Comparison of ENCODE assay signal across 1 cellular context in genomic region chr21:43921979-43922945, GRCh38.
TF ChIP-seq lines count a peak whose summit lies in the region.

No MANE protein-coding gene starts in this region.

TF ChIP-seq in K562, 482 proteins besides CTCF, POLR2A, EP300 and RAD21 (continued from another document and continues in another):
- TF ChIP-seq ATF4 (CRISPR knock-in tag; IDR thresholded peaks at IDR 0.05), result peak; percentile 0; the same call in 1 of the 2 replicates
- peak; percentile 87 for TF ChIP-seq NUFIP1 (IDR thresholded peaks at IDR 0.05; ENCODE audit: partially characterized antibody)
- peak; percentile 99 for TF ChIP-seq BHLHE40 (IDR thresholded peaks at IDR 0.05; ENCODE audit: low read length)
- 0 out of 2 replicates have a peak, but pooled peaks have one; percentile 20 for TF ChIP-seq ESRRA (IDR thresholded peaks at IDR 0.05; ENCODE audit: borderline replicate concordance, low read depth)
- no peak for TF ChIP-seq HNRNPL (IDR thresholded peaks at IDR 0.05; ENCODE audit: low read depth, low read length)
- TF ChIP-seq BRF1 (IDR thresholded peaks at IDR 0.05; ENCODE audit: borderline replicate concordance, extremely low read depth, insufficient read length), result no peak
- no peak for TF ChIP-seq ZNF444 (CRISPR knock-in tag; IDR thresholded peaks at IDR 0.05)
- no peak for TF ChIP-seq YBX1 (IDR thresholded peaks at IDR 0.05)
- no peak for TF ChIP-seq KLF10 (CRISPR knock-in tag; IDR thresholded peaks at IDR 0.05)
- TF ChIP-seq ZMIZ1 (IDR thresholded peaks at IDR 0.05; ENCODE audit: low read depth in 2 of 2, low read length in 2 of 2), result peak in 1 of 2 experiments; percentile 34; a peak in 1 of 4 replicates
- TF ChIP-seq HES1 (IDR thresholded peaks at IDR 0.05; ENCODE audit: low read depth), result peak; percentile 91
- peak; percentile 61 for TF ChIP-seq NFRKB (IDR thresholded peaks at IDR 0.05; ENCODE audit: low read depth)
- TF ChIP-seq MAFG (tag; conservative IDR thresholded peaks at IDR 0.05), result no peak
- TF ChIP-seq MTA2 (IDR thresholded peaks at IDR 0.05; ENCODE audit: low read depth), result peak; percentile 46; the same call in 1 of the 2 replicates
- TF ChIP-seq BCL6 (CRISPR knock-in tag; IDR thresholded peaks at IDR 0.05), result no peak
- TF ChIP-seq RBM39 (optimal IDR thresholded peaks at IDR 0.05; ENCODE audit: low read depth, low read length), result no peak
- TF ChIP-seq POLR3G (IDR thresholded peaks at IDR 0.05; ENCODE audit: extremely low read depth, insufficient read length, insufficient replicate concordance), result no peak
- TF ChIP-seq ZNF354B (CRISPR knock-in tag; IDR thresholded peaks at IDR 0.05), result no peak
- TF ChIP-seq NCOA1 (IDR thresholded peaks at IDR 0.05; ENCODE audit: low read depth), result peak; percentile 85
- TF ChIP-seq HDAC1 (IDR thresholded peaks at IDR 0.05), result peak; percentile 69 to 92; a peak in 3 of 4 replicates
- no peak for TF ChIP-seq ZBTB9 (CRISPR knock-in tag; IDR thresholded peaks at IDR 0.05)
- TF ChIP-seq CHD7 (IDR thresholded peaks at IDR 0.05; ENCODE audit: low read depth, low read length), result no peak
- TF ChIP-seq SMARCA4 (IDR thresholded peaks at IDR 0.05), result peak; percentile 93
- peak; percentile 99 for TF ChIP-seq JUND (IDR thresholded peaks at IDR 0.05; ENCODE audit: borderline replicate concordance, low read depth, low read length)
- TF ChIP-seq JUND (tag; IDR thresholded peaks at IDR 0.05; ENCODE audit: borderline replicate concordance, low read depth, low read length), result peak; percentile 93; the same call in 2 of the 3 replicates
- TF ChIP-seq POLR2G (IDR thresholded peaks at IDR 0.05; ENCODE audit: low read depth, low read length), result peak; percentile 72
- no peak for TF ChIP-seq ZFP1 (CRISPR knock-in tag; IDR thresholded peaks at IDR 0.05)
- no peak for TF ChIP-seq FIP1L1 (IDR thresholded peaks at IDR 0.05; ENCODE audit: low read depth, low read length, poor library complexity, severe bottlenecking)
- TF ChIP-seq SMAD3 (CRISPR knock-in tag; conservative IDR thresholded peaks at IDR 0.05), result no peak
- no peak for TF ChIP-seq SMAD2 (IDR thresholded peaks at IDR 0.05; ENCODE audit: low read depth, low read length)
- TF ChIP-seq HDAC8 (tag; IDR thresholded peaks at IDR 0.05), result no peak
- TF ChIP-seq ZNF407 (IDR thresholded peaks at IDR 0.05; ENCODE audit: low read depth), result no peak
- no peak for TF ChIP-seq TGIF2 (CRISPR knock-in tag; IDR thresholded peaks at IDR 0.05)
